In the genomic region with DNA sequence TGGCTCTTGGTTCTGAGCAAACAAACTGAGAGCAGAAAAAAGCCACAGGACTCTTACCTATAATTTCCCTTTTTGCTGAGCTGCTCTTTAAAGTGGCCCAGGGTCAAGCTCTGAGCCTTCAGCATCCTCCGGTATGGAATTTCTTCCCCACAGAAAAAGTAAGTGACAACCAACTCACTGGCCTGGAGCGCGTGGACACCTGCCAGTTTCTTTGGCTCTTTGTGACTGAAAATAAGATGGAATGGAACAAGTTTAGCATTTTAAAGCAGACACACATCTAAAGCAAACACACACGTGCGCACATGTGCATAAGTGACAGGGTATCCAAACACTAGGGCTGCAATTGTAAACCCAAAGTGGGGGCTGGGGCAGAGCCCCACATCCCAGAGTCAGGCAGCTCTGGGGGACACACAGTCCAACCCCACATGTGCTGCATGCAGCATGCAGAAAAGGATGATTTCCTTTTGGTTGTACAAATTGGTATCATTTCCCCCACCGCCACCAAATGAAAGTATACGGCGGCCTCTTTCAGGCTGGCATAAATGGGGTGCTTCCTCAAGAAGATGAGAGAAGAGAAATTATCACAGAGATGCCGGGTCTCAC, we compare ENCODE assay signal across 15 cellular contexts.
"Had no signal": no experiment of that assay in that cellular context is flagged by ENCODE, and none has a peak within 500 bp of the region (broad histone marks: within the 10 kb centered on the region; RNA-seq: fewer than 3 reads in every experiment).

No MANE protein-coding gene starts in this region.

- H3K4me3 ChIP-seq: body of pancreas, smooth muscle cell, suprapubic skin had no signal

- H3K27ac ChIP-seq: body of pancreas, suprapubic skin had no signal

- H3K9me3 Mint-ChIP-seq: activated CD4-positive, alpha-beta memory T cell treated with anti-CD3 and anti-CD28 coated beads for 36 hours; activated naive CD4-positive, alpha-beta T cell treated with anti-CD3 and anti-CD28 coated beads, Interleukin-2, amount 10 ng/mL, durations not matched to agents 7 days and 5 days; dendritic cell treated with granulocyte-macrophage colony-stimulating factor and Interleukin-4, amounts not matched to agents 40 ng/mL and 50 ng/mL, for 4 days; effector memory CD8-positive, alpha-beta T cell had no signal

- H3K9me3 ChIP-seq: body of pancreas, suprapubic skin had no signal

- H3K27me3 Mint-ChIP-seq: activated CD4-positive, alpha-beta memory T cell treated with anti-CD3 and anti-CD28 coated beads for 36 hours; activated naive CD4-positive, alpha-beta T cell treated with anti-CD3 and anti-CD28 coated beads, Interleukin-2, amount 10 ng/mL, durations not matched to agents 7 days and 5 days; dendritic cell treated with granulocyte-macrophage colony-stimulating factor and Interleukin-4, amounts not matched to agents 40 ng/mL and 50 ng/mL, for 4 days; effector memory CD8-positive, alpha-beta T cell had no signal

- DNase-seq: activated CD4-positive, alpha-beta memory T cell treated with anti-CD3 and anti-CD28 coated beads for 36 hours; activated CD8-positive, alpha-beta memory T cell treated with anti-CD3 and anti-CD28 coated beads, Interleukin-2, amount 50 U/mL, for 4 hours; activated naive CD4-positive, alpha-beta T cell treated with anti-CD3 and anti-CD28 coated beads, Interleukin-2, amount 10 ng/mL, durations not matched to agents 7 days and 5 days; body of pancreas; cerebellar nuclear complex; effector memory CD8-positive, alpha-beta T cell; left cardiac atrium; SIG-M5; stimulated activated naive CD4-positive, alpha-beta T cell; T-helper 2 cell had no signal

- H3K4me3 Mint-ChIP-seq: activated CD4-positive, alpha-beta memory T cell treated with anti-CD3 and anti-CD28 coated beads for 36 hours; activated naive CD4-positive, alpha-beta T cell treated with anti-CD3 and anti-CD28 coated beads, Interleukin-2, amount 10 ng/mL, durations not matched to agents 7 days and 5 days; dendritic cell treated with granulocyte-macrophage colony-stimulating factor and Interleukin-4, amounts not matched to agents 40 ng/mL and 50 ng/mL, for 4 days; effector memory CD8-positive, alpha-beta T cell had no signal

- H3K27ac Mint-ChIP-seq: activated CD4-positive, alpha-beta memory T cell treated with anti-CD3 and anti-CD28 coated beads for 36 hours; activated naive CD4-positive, alpha-beta T cell treated with anti-CD3 and anti-CD28 coated beads, Interleukin-2, amount 10 ng/mL, durations not matched to agents 7 days and 5 days; dendritic cell treated with granulocyte-macrophage colony-stimulating factor and Interleukin-4, amounts not matched to agents 40 ng/mL and 50 ng/mL, for 4 days; effector memory CD8-positive, alpha-beta T cell had no signal

- H3K27me3 ChIP-seq: body of pancreas, suprapubic skin had no signal

- ATAC-seq: activated CD4-positive, CD25-positive, alpha-beta regulatory T cell treated with anti-CD3 and anti-CD28 coated beads, Interleukin-2, amount 50 U/mL, for 24 hours; body of pancreas; effector memory CD8-positive, alpha-beta T cell; left cardiac atrium; right cardiac atrium had no signal
